11 cellular contexts compared by ENCODE assay signal in the genomic region with DNA sequence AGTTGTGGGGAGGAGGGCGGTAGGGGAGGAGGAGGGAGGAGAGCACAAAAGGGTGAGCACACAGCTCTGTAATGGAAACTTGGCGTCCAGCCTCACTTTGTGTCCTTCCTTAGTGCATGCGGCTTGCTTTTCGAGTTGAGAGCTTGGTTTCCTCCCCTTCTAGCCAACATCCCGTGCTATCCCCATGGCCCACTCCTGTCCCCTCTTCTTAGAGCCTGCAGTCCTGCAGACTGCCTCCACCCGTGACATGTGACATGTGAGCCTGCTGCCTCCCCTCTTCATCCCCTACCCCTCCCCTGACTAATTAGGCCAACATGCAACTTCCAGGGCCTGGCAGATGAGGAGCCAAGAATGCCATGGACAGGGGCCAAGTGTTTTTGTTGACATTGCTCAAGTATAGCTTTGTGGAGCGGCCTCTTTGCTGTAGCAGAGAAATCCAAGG.
DNase-seq lines count a peak whose midpoint lies in the region; ATAC-seq and TF ChIP-seq lines count a peak whose summit lies in the region.
"Had no signal": no experiment of that assay in that cellular context is flagged by ENCODE, and none has a peak within 500 bp of the region (broad histone marks: within the 10 kb centered on the region; RNA-seq: fewer than 3 reads in every experiment).

No MANE protein-coding gene starts in this region.

- H3K27me3 ChIP-seq in neural progenitor cell: no peaks in the 10 kb centered on the region

- DNase-seq in AG08395 (ENCODE audit: low spot score) (peak; percentile 37), NCI-H345 (lab: John Stamatoyannopoulos, UW) (peak; percentile 83), fibroblast of gingiva (ENCODE audit: low read depth) (peak; percentile 93), neural progenitor cell (ENCODE audit: low spot score) (no peak), GM13976 (ENCODE audit: low spot score) (no peak)
- DNase-seq: activated CD4-positive, CD25-positive, alpha-beta regulatory T cell treated with anti-CD3 and anti-CD28 coated beads, Interleukin-2, amount 50 U/mL, for 72 hours had no signal

- no peaks in the 10 kb centered on the region for H3K9me3 ChIP-seq in neural progenitor cell (ENCODE audit: low read depth)

- H3K4me1 Mint-ChIP-seq in neural progenitor cell: no peaks in the 10 kb centered on the region
- H3K4me1 Mint-ChIP-seq: B cell, memory B cell had no signal

- H3K27ac ChIP-seq in neural progenitor cell: no peak overlapping the region

- H3K4me2 ChIP-seq in neural progenitor cell: no peak overlapping the region

- no peak overlapping the region for H3K27ac Mint-ChIP-seq in neural progenitor cell
- H3K27ac Mint-ChIP-seq: B cell, memory B cell had no signal

- in situ Hi-C loops in GM13976 (cut with MboI; ENCODE audit: low sequenced_read_pairs, unreplicated experiment): no loop called here

- no peaks in the 10 kb centered on the region for H3K36me3 ChIP-seq in neural progenitor cell

- no peaks in the 10 kb centered on the region for H3K79me2 ChIP-seq in neural progenitor cell (ENCODE audit: low read depth)

- no peaks in the 10 kb centered on the region for H3K36me3 Mint-ChIP-seq in neural progenitor cell
- H3K36me3 Mint-ChIP-seq: memory B cell had no signal

- no peaks in the 10 kb centered on the region for H3K9me3 Mint-ChIP-seq in neural progenitor cell
- H3K9me3 Mint-ChIP-seq: memory B cell had no signal

- H2AFZ ChIP-seq in neural progenitor cell (replicated peaks): peak overlapping the region; percentile 26

- no peaks in the 10 kb centered on the region for H4K20me1 ChIP-seq in neural progenitor cell (ENCODE audit: low read depth)

- no peaks in the 10 kb centered on the region for H3K4me1 ChIP-seq in neural progenitor cell

- TF ChIP-seq CTCF in neural progenitor cell (IDR thresholded peaks at IDR 0.05) (no peak), GM13976 (IDR thresholded peaks at IDR 0.05; ENCODE audit: borderline replicate concordance, control extremely low read depth, extremely low read depth, insufficient read depth, missing control alignments) (no peak)

- no peak overlapping the region for H3K9ac ChIP-seq in neural progenitor cell

- H3K4me3 Mint-ChIP-seq in neural progenitor cell: no peak overlapping the region
- H3K4me3 Mint-ChIP-seq: B cell, memory B cell had no signal

- ATAC-seq in HG02678 (IDR thresholded peaks at IDR 0.05; ENCODE audit: unreplicated experiment) (no peak), HG03378 (IDR thresholded peaks at IDR 0.05; ENCODE audit: unreplicated experiment) (no peak), GM21526 (IDR thresholded peaks at IDR 0.05; ENCODE audit: low FRiP score, unreplicated experiment) (no peak)

- H3K4me3 ChIP-seq in neural progenitor cell: no peak overlapping the region

- peaks cover 6% of the 10 kb centered on the region for H3K27me3 Mint-ChIP-seq in neural progenitor cell (ENCODE audit: insufficient read depth, low read depth)

- no peaks in the 10 kb centered on the region for H3F3A ChIP-seq in neural progenitor cell (ENCODE audit: low read depth)

Comparison
In these comparisons a context has a peak if more than half of its experiments do, and no peak if none do; other contexts are left out.
1. DNase-seq: peak in AG08395 (single experiment), NCI-H345 (single experiment) and fibroblast of gingiva (single experiment); none in neural progenitor cell (single experiment) and GM13976 (single experiment).